Comparison of ENCODE assay signal across 25 cellular contexts in the genomic region with DNA sequence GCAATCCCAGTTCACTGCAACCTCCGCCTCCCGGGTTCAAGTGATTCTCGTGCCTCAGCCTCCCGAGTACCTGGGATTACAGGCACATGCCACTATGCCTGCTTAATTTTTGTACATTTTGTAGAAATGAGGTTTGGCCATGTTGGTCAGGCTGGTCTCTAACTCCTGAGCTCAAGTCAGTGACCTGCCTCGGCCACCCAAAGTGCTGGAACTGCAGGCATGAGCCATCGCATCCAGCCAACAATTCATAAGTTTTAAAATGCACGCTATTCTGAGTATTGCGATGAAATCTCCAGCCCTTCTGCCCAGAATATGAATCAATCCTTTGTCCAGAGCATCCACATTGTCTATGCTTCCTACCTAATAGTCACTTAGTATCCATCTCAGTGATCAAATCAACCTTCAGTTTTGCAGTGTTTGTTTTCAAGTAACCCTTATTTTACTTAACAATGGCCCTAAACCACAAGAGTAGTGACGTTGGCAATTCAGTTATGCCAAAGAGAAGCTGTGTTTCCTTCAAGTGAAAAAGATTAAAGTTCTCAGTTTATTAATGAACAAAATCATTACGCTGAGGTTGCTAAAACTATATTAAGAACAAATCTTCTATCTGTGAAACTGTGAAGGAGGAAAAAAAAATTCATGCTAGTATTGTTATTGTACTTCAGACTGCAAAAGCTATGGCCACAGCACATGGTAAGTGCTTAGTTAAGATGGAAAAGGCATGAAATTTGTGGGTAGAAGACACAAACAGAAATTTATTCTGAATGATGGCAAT.
"Had no signal": no experiment of that assay in that cellular context is flagged by ENCODE, and none has a peak within 500 bp of the region (broad histone marks: within the 10 kb centered on the region; RNA-seq: fewer than 3 reads in every experiment).

No MANE protein-coding gene starts in this region.

- H3K4me3 ChIP-seq: cardiac muscle cell, heart right ventricle, lower lobe of right lung, ovary, psoas muscle, stomach, suprapubic skin, tibial nerve, uterus had no signal

- ATAC-seq: activated CD4-positive, CD25-positive, alpha-beta regulatory T cell treated with anti-CD3 and anti-CD28 coated beads, Interleukin-2, amount 50 U/mL, for 24 hours; activated naive CD8-positive, alpha-beta T cell treated with anti-CD3 and anti-CD28 coated beads, Interleukin-2, amount 50 U/mL, for 24 hours; activated T-cell treated with anti-CD3 and anti-CD28 coated beads, Interleukin-2, amount 50 U/mL, for 72 hours; heart right ventricle; lower lobe of right lung; psoas muscle; right cardiac atrium had no signal

- H3K9me3 ChIP-seq: heart right ventricle, lower lobe of right lung, neutrophil, ovary, psoas muscle, stomach, suprapubic skin, tibial nerve, uterus had no signal

- H3K4me1 ChIP-seq: psoas muscle, stomach, tibial nerve, uterus had no signal

- H3K36me3 Mint-ChIP-seq: mesothelial cell of epicardium had no signal

- H3K27me3 Mint-ChIP-seq: activated CD4-positive, alpha-beta memory T cell treated with anti-CD3 and anti-CD28 coated beads, Interleukin-2, amount 10 ng/mL, durations not matched to agents 7 days and 5 days; activated CD4-positive, alpha-beta T cell treated with anti-CD3 and anti-CD28 coated beads, Interleukin-2, amount 10 ng/mL, durations not matched to agents 24 days and 14 days; activated naive CD8-positive, alpha-beta T cell treated with anti-CD3 and anti-CD28 coated beads, Interleukin-2, amount 50 U/mL, for 24 hours had no signal

- H3K27ac Mint-ChIP-seq: activated CD4-positive, alpha-beta memory T cell treated with anti-CD3 and anti-CD28 coated beads, Interleukin-2, amount 10 ng/mL, durations not matched to agents 7 days and 5 days; activated CD4-positive, alpha-beta T cell treated with anti-CD3 and anti-CD28 coated beads, Interleukin-2, amount 10 ng/mL, durations not matched to agents 24 days and 14 days; activated naive CD4-positive, alpha-beta T cell treated with anti-CD3 and anti-CD28 coated beads for 36 hours; activated T-cell treated with anti-CD3 and anti-CD28 coated beads, Interleukin-2, amount 50 U/mL, for 72 hours; mesothelial cell of epicardium; nephron had no signal

- DNase-seq: activated CD4-positive, alpha-beta memory T cell treated with anti-CD3 and anti-CD28 coated beads, Interleukin-2, amount 10 ng/mL, durations not matched to agents 7 days and 5 days; activated CD4-positive, alpha-beta T cell treated with anti-CD3 and anti-CD28 coated beads, Interleukin-2, amount 10 ng/mL, durations not matched to agents 24 days and 14 days; activated effector memory CD4-positive, alpha-beta T cell treated with Interleukin-2 at 50 U/mL for 16 hours; activated naive CD4-positive, alpha-beta T cell treated with anti-CD3 and anti-CD28 coated beads for 36 hours; activated naive CD8-positive, alpha-beta T cell treated with anti-CD3 and anti-CD28 coated beads, Interleukin-2, amount 50 U/mL, for 24 hours; activated T-cell treated with anti-CD3 and anti-CD28 coated beads, Interleukin-2, amount 50 U/mL, for 72 hours; effector CD4-positive, alpha-beta T cell; foreskin fibroblast; heart right ventricle; lower lobe of right lung; ovary; psoas muscle; right cardiac atrium; stimulated activated CD4-positive, alpha-beta T cell treated with anti-CD3 and anti-CD28 coated beads, Interleukin-12 subunit alpha, Interleukin-12 subunit beta, amount 100 ng/mL, for 4 hours; stomach; uterus had no signal

- FAIRE-seq: endometrium, keratinocyte had no signal

- H3K4me3 Mint-ChIP-seq: activated CD4-positive, alpha-beta memory T cell treated with anti-CD3 and anti-CD28 coated beads, Interleukin-2, amount 10 ng/mL, durations not matched to agents 7 days and 5 days; activated CD4-positive, alpha-beta T cell treated with anti-CD3 and anti-CD28 coated beads, Interleukin-2, amount 10 ng/mL, durations not matched to agents 24 days and 14 days; activated naive CD4-positive, alpha-beta T cell treated with anti-CD3 and anti-CD28 coated beads for 36 hours; activated naive CD8-positive, alpha-beta T cell treated with anti-CD3 and anti-CD28 coated beads, Interleukin-2, amount 50 U/mL, for 24 hours; activated T-cell treated with anti-CD3 and anti-CD28 coated beads, Interleukin-2, amount 50 U/mL, for 72 hours; mesothelial cell of epicardium; nephron had no signal

- H3K27ac ChIP-seq: cardiac muscle cell, heart right ventricle, lower lobe of right lung, neutrophil, ovary, psoas muscle, stomach, suprapubic skin, tibial nerve, uterus had no signal

- H3K9me3 Mint-ChIP-seq: activated CD4-positive, alpha-beta memory T cell treated with anti-CD3 and anti-CD28 coated beads, Interleukin-2, amount 10 ng/mL, durations not matched to agents 7 days and 5 days; activated CD4-positive, alpha-beta T cell treated with anti-CD3 and anti-CD28 coated beads, Interleukin-2, amount 10 ng/mL, durations not matched to agents 24 days and 14 days; activated naive CD4-positive, alpha-beta T cell treated with anti-CD3 and anti-CD28 coated beads for 36 hours; activated naive CD8-positive, alpha-beta T cell treated with anti-CD3 and anti-CD28 coated beads, Interleukin-2, amount 50 U/mL, for 24 hours; activated T-cell treated with anti-CD3 and anti-CD28 coated beads, Interleukin-2, amount 50 U/mL, for 72 hours; mesothelial cell of epicardium; nephron had no signal
